In the genomic region with DNA sequence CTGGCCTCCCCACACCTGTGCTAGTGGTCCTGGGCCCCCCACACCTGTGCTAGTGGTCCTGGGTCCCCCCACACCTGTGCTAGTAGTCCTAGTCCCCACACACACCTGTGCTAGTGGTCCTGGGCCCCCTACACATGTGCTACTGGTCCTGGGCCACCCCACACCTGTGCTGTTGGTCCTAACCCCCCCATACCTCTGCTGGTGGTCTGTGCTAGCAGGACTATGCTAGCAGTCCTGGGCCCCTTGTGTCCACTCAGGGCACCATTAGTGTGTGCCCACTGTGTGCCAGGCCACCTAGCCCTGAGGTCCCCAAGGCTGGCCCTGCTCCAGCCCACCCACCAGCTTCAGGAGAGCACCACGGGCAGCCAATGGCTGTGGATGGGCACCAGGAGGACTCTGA, we compare ENCODE assay signal across 1 cellular context.
TF ChIP-seq lines count a peak whose summit lies in the region.

No MANE protein-coding gene starts in this region.

TF ChIP-seq in H1, 55 proteins besides CTCF, POLR2A, EP300 and RAD21:
- TF ChIP-seq RNF2 (IDR thresholded peaks at IDR 0.05; ENCODE audit: borderline replicate concordance, low read depth, low read length, missing control alignments, poor library complexity, severe bottlenecking), result no peak
- no peak for TF ChIP-seq ATF3 (IDR thresholded peaks at IDR 0.05; ENCODE audit: insufficient read depth, low read depth, low read length)
- no peak for TF ChIP-seq TCF12 (IDR thresholded peaks at IDR 0.05; ENCODE audit: low read depth, low read length)
- no peak for TF ChIP-seq JUND (IDR thresholded peaks at IDR 0.05; ENCODE audit: low read length)
- no peak for TF ChIP-seq RBBP5 (IDR thresholded peaks at IDR 0.05; ENCODE audit: borderline replicate concordance, low read depth, low read length)
- TF ChIP-seq ZNF274 (IDR thresholded peaks at IDR 0.05; ENCODE audit: borderline replicate concordance, extremely low read depth, low read length), result no peak
- TF ChIP-seq KDM4A (IDR thresholded peaks at IDR 0.05; ENCODE audit: low read depth, low read length, severe bottlenecking), result no peak
- TF ChIP-seq TEAD4 (IDR thresholded peaks at IDR 0.05; ENCODE audit: low read depth, low read length), result no peak
- TF ChIP-seq CHD1 (IDR thresholded peaks at IDR 0.05; ENCODE audit: low read depth, low read length), result no peak
- TF ChIP-seq MAFK (IDR thresholded peaks at IDR 0.05; ENCODE audit: low read depth, low read length), result no peak
